8 cellular contexts compared by ENCODE assay signal in genomic region chr1:215151841-215152240, GRCh38.
"Had no signal": no experiment of that assay in that cellular context is flagged by ENCODE, and none has a peak within 500 bp of the region (broad histone marks: within the 10 kb centered on the region; RNA-seq: fewer than 3 reads in every experiment).

No MANE protein-coding gene starts in this region.

- H2AFZ ChIP-seq: GM23338 had no signal

- H3K4me3 ChIP-seq: GM23338 had no signal

- ATAC-seq: GM23338, HepG2 had no signal

- DNase-seq: H9, HCEC 1CT, KG1 had no signal

- H3K27ac ChIP-seq: HL-60 had no signal

- FAIRE-seq: H1, H54, HepG2 had no signal

- H3K4me2 ChIP-seq: GM23338 had no signal
